ENCODE assay signal across 8 cellular contexts in the genomic region with DNA sequence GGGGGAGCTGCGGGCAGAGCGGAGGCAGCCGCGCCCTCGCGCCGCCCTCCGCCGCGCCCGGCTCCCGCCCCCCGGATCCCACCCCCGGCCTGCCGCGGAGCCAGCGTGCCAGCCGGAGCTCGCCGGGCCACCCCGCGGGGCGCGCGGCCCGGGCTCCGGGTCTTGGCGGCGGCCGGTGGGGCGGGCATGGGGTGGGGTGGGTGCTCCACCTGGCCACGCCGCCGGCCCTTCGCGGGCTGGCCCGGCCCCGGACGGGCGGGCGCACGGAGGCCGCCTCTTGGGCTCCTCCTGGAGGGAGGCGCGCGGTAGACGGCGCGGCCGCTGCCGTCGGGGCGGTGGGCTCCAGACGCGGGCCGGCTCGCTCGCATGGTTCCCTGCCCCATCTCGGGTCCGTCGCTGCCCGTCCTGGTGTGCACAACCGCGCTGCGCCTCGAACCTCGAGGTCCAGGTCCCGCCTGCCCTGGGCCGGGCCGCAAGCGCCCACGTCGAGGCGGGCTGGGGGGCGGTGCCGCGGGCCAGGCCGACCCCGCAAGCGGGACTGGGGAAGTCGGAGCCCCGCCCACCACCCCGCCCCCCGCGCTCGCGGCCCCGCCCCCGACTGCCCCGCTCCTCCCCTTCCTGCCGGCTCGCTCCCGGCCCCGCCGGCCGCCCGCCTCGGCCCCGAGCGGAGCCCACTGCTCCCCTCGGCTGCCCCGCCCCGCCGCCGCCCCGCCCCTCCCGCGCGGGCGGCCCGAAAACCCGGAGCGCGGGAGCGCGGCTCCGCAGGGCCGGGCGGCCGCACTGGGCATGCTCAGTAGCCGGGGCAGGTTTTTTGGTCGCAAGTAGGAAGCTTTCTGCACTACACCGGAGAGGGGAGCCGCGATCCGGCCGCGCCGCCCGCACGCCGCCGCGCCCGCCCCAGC. TPM values are rescaled to one million over a fixed set of nuclear protein-coding genes. Genes with fewer than 3 reads are reported as not detected.
DNase-seq lines count a peak whose midpoint lies in the region; TF ChIP-seq lines count a peak whose summit lies in the region.

CDYL (plus strand) TSS at position 814 of the 902 bp plus-strand sequence. CDS start 380 bp downstream, outside the sequence.

- peak within 1 kb of the TSS; percentile 91 for H3K4me3 ChIP-seq in DOHH2 (ENCODE audit: low read length)
- H3K4me3 ChIP-seq in fibroblast of the aortic adventitia (ENCODE audit: low read depth, low read length): peak within 1 kb of the TSS; percentile 75

- peaks cover 28% of the 10 kb centered on the region for H3K27me3 Mint-ChIP-seq in activated T-helper 2 cell treated with anti-CD3 and anti-CD28 coated beads, Interferon-gamma antibody, Interleukin-2, Interleukin-4, amounts not matched to agents 10 μg/mL and 5 μg/mL and 100 μg/mL, durations not matched to agents 14 hours and 24 hours and 36 hours (ENCODE audit: low read depth)
- peaks cover 42% of the 10 kb centered on the region for H3K27me3 Mint-ChIP-seq in nephron progenitor cell (ENCODE audit: low read depth, poor library complexity)
- peaks cover 16% of the 10 kb centered on the region for H3K27me3 Mint-ChIP-seq in stimulated activated naive CD8-positive, alpha-beta T cell treated with anti-CD3 and anti-CD28 coated beads, Interleukin-15, Interleukin-2, amounts not matched to agents 100 ng/mL and 50 ng/mL, for 24 hours

- H3F3A ChIP-seq in DOHH2 (ENCODE audit: control insufficient read depth, insufficient read depth): peaks cover 11% of the 10 kb centered on the region

- H3K9me3 Mint-ChIP-seq in activated T-helper 2 cell treated with anti-CD3 and anti-CD28 coated beads, Interferon-gamma antibody, Interleukin-2, Interleukin-4, amounts not matched to agents 10 μg/mL and 5 μg/mL and 100 μg/mL, durations not matched to agents 14 hours and 24 hours and 36 hours: peaks cover 19% of the 10 kb centered on the region
- H3K9me3 Mint-ChIP-seq in nephron progenitor cell: peaks cover 30% of the 10 kb centered on the region
- peaks cover 12% of the 10 kb centered on the region for H3K9me3 Mint-ChIP-seq in stimulated activated naive CD8-positive, alpha-beta T cell treated with anti-CD3 and anti-CD28 coated beads, Interleukin-15, Interleukin-2, amounts not matched to agents 100 ng/mL and 50 ng/mL, for 24 hours

- H3K4me3 Mint-ChIP-seq in activated T-helper 2 cell treated with anti-CD3 and anti-CD28 coated beads, Interferon-gamma antibody, Interleukin-2, Interleukin-4, amounts not matched to agents 10 μg/mL and 5 μg/mL and 100 μg/mL, durations not matched to agents 14 hours and 24 hours and 36 hours (ENCODE audit: low read depth): peak within 1 kb of the TSS; percentile 87
- peak within 1 kb of the TSS; percentile 91 for H3K4me3 Mint-ChIP-seq in nephron progenitor cell
- peak within 1 kb of the TSS; percentile 84 for H3K4me3 Mint-ChIP-seq in stimulated activated naive CD8-positive, alpha-beta T cell treated with anti-CD3 and anti-CD28 coated beads, Interleukin-15, Interleukin-2, amounts not matched to agents 100 ng/mL and 50 ng/mL, for 24 hours

- peak within 1 kb of the TSS; percentile 22; the same call in 1 of the 2 replicates for H3K27ac ChIP-seq in DOHH2 (ENCODE audit: low read depth, low read length)

- DNase-seq in H4 (ENCODE audit: low spot score): peak; percentile 63
- peak; percentile 87 for DNase-seq in LoVo (ENCODE audit: low spot score)
- peak; percentile 86 for DNase-seq in activated T-helper 2 cell treated with anti-CD3 and anti-CD28 coated beads, Interferon-gamma antibody, Interleukin-2, Interleukin-4, amounts not matched to agents 10 μg/mL and 5 μg/mL and 100 μg/mL, durations not matched to agents 14 hours and 24 hours and 36 hours (ENCODE audit: low spot score)
- peak; percentile 85 for DNase-seq in fibroblast of the aortic adventitia (ENCODE audit: low read depth)
- peak; percentile 93 for DNase-seq in nephron progenitor cell

- TF ChIP-seq CTCF in DOHH2 (IDR thresholded peaks at IDR 0.05; ENCODE audit: low read depth, low read length, poor library complexity, severe bottlenecking) (no peak), fibroblast of the aortic adventitia (IDR thresholded peaks at IDR 0.05; ENCODE audit: insufficient read depth, low read length) (no peak), nephron progenitor cell (IDR thresholded peaks at IDR 0.05) (no peak)

- peak within 1 kb of the TSS; percentile 82 for H3K27ac Mint-ChIP-seq in activated T-helper 2 cell treated with anti-CD3 and anti-CD28 coated beads, Interferon-gamma antibody, Interleukin-2, Interleukin-4, amounts not matched to agents 10 μg/mL and 5 μg/mL and 100 μg/mL, durations not matched to agents 14 hours and 24 hours and 36 hours
- H3K27ac Mint-ChIP-seq in nephron progenitor cell: peak within 1 kb of the TSS; percentile 86
- H3K27ac Mint-ChIP-seq in stimulated activated naive CD8-positive, alpha-beta T cell treated with anti-CD3 and anti-CD28 coated beads, Interleukin-15, Interleukin-2, amounts not matched to agents 100 ng/mL and 50 ng/mL, for 24 hours: peak within 1 kb of the TSS; percentile 83

- intact Hi-C loops in activated T-helper 2 cell treated with anti-CD3 and anti-CD28 coated beads, Interferon-gamma antibody, Interleukin-2, Interleukin-4, amounts not matched to agents 10 μg/mL and 5 μg/mL and 100 μg/mL, durations not matched to agents 14 hours and 24 hours and 36 hours (cut with micrococcal nuclease): loop anchor here (2.0 to 10.0 kb wide), 6 partner anchors 76 to 751 kb away; partner anchors contain the start of genes ECI2 and RPP40

- no peaks in the 10 kb centered on the region for H3K9me2 ChIP-seq in DOHH2 (replicated peaks; ENCODE audit: control insufficient read depth, low read length)

- peaks cover 35% of the 10 kb centered on the region for H3K27me3 ChIP-seq in DOHH2 (ENCODE audit: control insufficient read depth, low read length)

- peaks cover 15% of the 10 kb centered on the region for H4K20me1 ChIP-seq in DOHH2 (ENCODE audit: control insufficient read depth, insufficient read depth, low read depth, low read length)

- H3K4me2 ChIP-seq in DOHH2 (ENCODE audit: low read length): peak within 1 kb of the TSS; percentile 82

- peaks cover 49% of the 10 kb centered on the region for H3K4me1 Mint-ChIP-seq in activated T-helper 2 cell treated with anti-CD3 and anti-CD28 coated beads, Interferon-gamma antibody, Interleukin-2, Interleukin-4, amounts not matched to agents 10 μg/mL and 5 μg/mL and 100 μg/mL, durations not matched to agents 14 hours and 24 hours and 36 hours (ENCODE audit: low read depth)
- peaks cover 36% of the 10 kb centered on the region for H3K4me1 Mint-ChIP-seq in nephron progenitor cell
- peaks cover 62% of the 10 kb centered on the region for H3K4me1 Mint-ChIP-seq in stimulated activated naive CD8-positive, alpha-beta T cell treated with anti-CD3 and anti-CD28 coated beads, Interleukin-15, Interleukin-2, amounts not matched to agents 100 ng/mL and 50 ng/mL, for 24 hours (ENCODE audit: low read depth)

- peaks cover 8% of the 10 kb centered on the region; the same call in 1 of the 2 replicates for H3K9me3 ChIP-seq in DOHH2 (ENCODE audit: control insufficient read depth, insufficient read depth, low read length)

- peaks cover 15% of the 10 kb centered on the region for H3K36me3 Mint-ChIP-seq in activated T-helper 2 cell treated with anti-CD3 and anti-CD28 coated beads, Interferon-gamma antibody, Interleukin-2, Interleukin-4, amounts not matched to agents 10 μg/mL and 5 μg/mL and 100 μg/mL, durations not matched to agents 14 hours and 24 hours and 36 hours (ENCODE audit: low read depth)
- peaks cover 20% of the 10 kb centered on the region for H3K36me3 Mint-ChIP-seq in nephron progenitor cell (ENCODE audit: low read depth)
- H3K36me3 Mint-ChIP-seq in stimulated activated naive CD8-positive, alpha-beta T cell treated with anti-CD3 and anti-CD28 coated beads, Interleukin-15, Interleukin-2, amounts not matched to agents 100 ng/mL and 50 ng/mL, for 24 hours (ENCODE audit: low read depth): peaks cover 18% of the 10 kb centered on the region

- peaks cover 24% of the 10 kb centered on the region for H3K4me1 ChIP-seq in DOHH2 (ENCODE audit: control insufficient read depth, low read length)

- H3K79me2 ChIP-seq in DOHH2 (ENCODE audit: control insufficient read depth, low read length): peaks cover 38% of the 10 kb centered on the region

- TF ChIP-seq POLR2A in Raji (IDR thresholded peaks at IDR 0.05; ENCODE audit: insufficient read depth, low read depth, low read length): peak; percentile 56

- H3K36me3 ChIP-seq in DOHH2 (ENCODE audit: control insufficient read depth, low read length): no peaks in the 10 kb centered on the region

RNA-seq across cellular contexts. Expression of gene CDYL, which starts in this region (rescaled TPM):
- total RNA-seq in H4 (2014; rRNA removed; shearing (Covaris generic)): 16.0 and 25.0 TPM in 2 replicates
- 40.0 and 40.9 TPM in 2 replicates for total RNA-seq in activated T-helper 2 cell treated with anti-CD3 and anti-CD28 coated beads, Interferon-gamma antibody, Interleukin-2, Interleukin-4, amounts not matched to agents 10 μg/mL and 5 μg/mL and 100 μg/mL, durations not matched to agents 14 hours and 24 hours and 36 hours
- total RNA-seq in fibroblast of the aortic adventitia (ENCODE audit: low replicate concordance): 25.8 and 48.4 TPM in 2 replicates

Comparison
In these comparisons a context has a peak if more than half of its experiments do, and no peak if none do; other contexts are left out.
1. Peak in every context shown above with its lines: DNase-seq, H3K4me3 ChIP-seq and H3K27ac ChIP-seq.